ENCODE assay signal across 15 cellular contexts in genomic region chr20:6740096-6740495, GRCh38. TPM values are rescaled to one million over a fixed set of nuclear protein-coding genes. Genes with fewer than 3 reads are reported as not detected.
A peak's percentile ranks its signal among the peaks of the same experiment; 100 is the strongest.
DNase-seq lines count a peak whose midpoint lies in the region; ATAC-seq and TF ChIP-seq lines count a peak whose summit lies in the region.
"Had no signal": no experiment of that assay in that cellular context is flagged by ENCODE, and none has a peak within 500 bp of the region (broad histone marks: within the 10 kb centered on the region; RNA-seq: fewer than 3 reads in every experiment).

No MANE protein-coding gene starts in this region.

- DNase-seq in ACHN (peak; percentile 22), epithelial cell of proximal tubule (ENCODE audit: low read depth) (peak; percentile 48), left kidney (ENCODE audit: low read depth, low spot score) (peak; percentile 12), cerebellar nuclear complex (lab: John Stamatoyannopoulos, UW) (no peak), erythroblast (lab: John Stamatoyannopoulos, UW) (no peak)
- DNase-seq in activated CD4-positive, CD25-positive, alpha-beta regulatory T cell treated with anti-CD3 and anti-CD28 coated beads, Interleukin-2, amount 50 U/mL, for 72 hours = no peak
- DNase-seq: C1 segment of cervical spinal cord; Calu3; CD4-positive, alpha-beta T cell; DMS 273 treated with DMSO at 0.1 percent for 48 hours; GM23248 had no signal

- peak; percentile 59 for ATAC-seq in GM19463 (IDR thresholded peaks at IDR 0.05; ENCODE audit: unreplicated experiment)
- ATAC-seq: HCT116 had no signal

- no peak overlapping the region for H3K4me3 ChIP-seq in epithelial cell of proximal tubule (ENCODE audit: low read depth, low read length)
- H3K4me3 ChIP-seq: GM23248 had no signal

- TF ChIP-seq POLR2A in erythroblast (IDR thresholded peaks at IDR 0.05; ENCODE audit: low read length) = no peak

- in situ Hi-C loops in ACHN (cut with HindIII; ENCODE audit: low pct_ligation_motif_present, low pct_unique_long_range_greater_than_20kb, low sequenced_read_pairs) = no loop called here

- TF ChIP-seq CTCF in epithelial cell of proximal tubule (conservative IDR thresholded peaks at IDR 0.05; ENCODE audit: low read depth, low read length) = no peak

RNA-seq across cellular contexts. Expression of gene BMP2, which starts 27.4 kb away (rescaled TPM):
- total RNA-seq in epithelial cell of proximal tubule = 32.1 and 54.9 TPM in 2 replicates
- total RNA-seq: A172; B cell; CD4-positive, alpha-beta T cell had no signal

Comparison
In these comparisons a context has a peak if more than half of its experiments do, and no peak if none do; other contexts are left out.
1. DNase-seq: peak in ACHN (single experiment), epithelial cell of proximal tubule (single experiment) and left kidney (single experiment); none in cerebellar nuclear complex (0 of 2), erythroblast (0 of 2) and activated CD4-positive, CD25-positive, alpha-beta regulatory T cell treated with anti-CD3 and anti-CD28 coated beads, Interleukin-2, amount 50 U/mL, for 72 hours (single experiment).